In genomic region chr5:177307544-177308363, GRCh38 we compare ENCODE assay signal across 16 cellular contexts. TPM values are rescaled to one million over a fixed set of nuclear protein-coding genes. Genes with fewer than 3 reads are reported as not detected.
DNase-seq lines count a peak whose midpoint lies in the region; ATAC-seq and TF ChIP-seq lines count a peak whose summit lies in the region.
"Had no signal": no experiment of that assay in that cellular context is flagged by ENCODE, and none has a peak within 500 bp of the region (broad histone marks: within the 10 kb centered on the region; RNA-seq: fewer than 3 reads in every experiment).

No MANE protein-coding gene starts in this region.

- no peaks in the 10 kb centered on the region for H3K27me3 ChIP-seq in DOHH2 (ENCODE audit: control insufficient read depth, low read length)
- no peaks in the 10 kb centered on the region for H3K27me3 ChIP-seq in gastrocnemius medialis
- no peaks in the 10 kb centered on the region for H3K27me3 ChIP-seq in BE2C

- in situ Hi-C loops in gastrocnemius medialis (cut with MboI; ENCODE audit: low sequenced_read_pairs in 4 of 4) = loop anchor here in 1 of 4 donors (10.0 kb wide), 1 partner anchor 183 kb away; no protein-coding TSS in a partner anchor

- no peak for TF ChIP-seq CTCF in DOHH2 (IDR thresholded peaks at IDR 0.05; ENCODE audit: low read depth, low read length, poor library complexity, severe bottlenecking)
- TF ChIP-seq CTCF in gastrocnemius medialis (IDR thresholded peaks at IDR 0.05 in 4 of 5, conservative IDR thresholded peaks at IDR 0.05 in 1 of 5) = no peak
- no peak for TF ChIP-seq CTCF in BE2C (IDR thresholded peaks at IDR 0.05; ENCODE audit: low read depth, low read length)

- H3K36me3 ChIP-seq in DOHH2 (ENCODE audit: control insufficient read depth, low read length) = peaks cover 83% of the 10 kb centered on the region
- peaks cover 0 to 22% of the 10 kb centered on the region in 2 donors for H3K36me3 ChIP-seq in gastrocnemius medialis
- peaks cover 32% of the 10 kb centered on the region for H3K36me3 ChIP-seq in BE2C

- H3K36me3 Mint-ChIP-seq in effector memory CD8-positive, alpha-beta T cell (ENCODE audit: insufficient read depth) = peaks cover 53% of the 10 kb centered on the region

- peak overlapping the region; percentile 13 to 34 for H3K4me3 Mint-ChIP-seq in effector memory CD8-positive, alpha-beta T cell
- H3K4me3 Mint-ChIP-seq: activated CD4-positive, alpha-beta T cell treated with anti-CD3 and anti-CD28 coated beads for 36 hours; nephron progenitor cell had no signal

- H3K79me2 ChIP-seq in DOHH2 (ENCODE audit: control insufficient read depth, low read length) = peaks cover 68% of the 10 kb centered on the region

- peak overlapping the region; percentile 34 for H3K4me2 ChIP-seq in DOHH2 (ENCODE audit: low read length)

- peaks cover 48 to 59% of the 10 kb centered on the region in 2 donors for H3K4me1 Mint-ChIP-seq in effector memory CD8-positive, alpha-beta T cell (ENCODE audit: low read depth in 2 of 2)

- H3F3A ChIP-seq in DOHH2 (ENCODE audit: control insufficient read depth, insufficient read depth) = peaks cover 16% of the 10 kb centered on the region

- peak overlapping the region; percentile 25 for H3K4me3 ChIP-seq in DOHH2 (ENCODE audit: low read length)
- no peak overlapping the region for H3K4me3 ChIP-seq in gastrocnemius medialis
- no peak overlapping the region for H3K4me3 ChIP-seq in BE2C (ENCODE audit: low read depth, low read length)
- H3K4me3 ChIP-seq: GM23248 had no signal

- no peaks in the 10 kb centered on the region for H3K27me3 Mint-ChIP-seq in effector memory CD8-positive, alpha-beta T cell
- H3K27me3 Mint-ChIP-seq: activated CD4-positive, alpha-beta T cell treated with anti-CD3 and anti-CD28 coated beads for 36 hours had no signal

- TF ChIP-seq POLR2A in gastrocnemius medialis (IDR thresholded peaks at IDR 0.05) = no peak

- H3K4me1 ChIP-seq in DOHH2 (ENCODE audit: control insufficient read depth, low read length) = peaks cover 64% of the 10 kb centered on the region
- peaks cover 35 to 45% of the 10 kb centered on the region in 2 donors for H3K4me1 ChIP-seq in gastrocnemius medialis
- peaks cover 6% of the 10 kb centered on the region; the same call in 1 of the 2 replicates for H3K4me1 ChIP-seq in BE2C

- no peaks in the 10 kb centered on the region for H3K9me2 ChIP-seq in DOHH2 (replicated peaks; ENCODE audit: control insufficient read depth, low read length)

- intact Hi-C loops in gastrocnemius medialis (cut with DNase I; ENCODE audit: low total_unique reads) = no loop called here

- no peaks in the 10 kb centered on the region for H3K9me3 ChIP-seq in DOHH2 (ENCODE audit: control insufficient read depth, insufficient read depth, low read length)
- H3K9me3 ChIP-seq in gastrocnemius medialis = no peaks in the 10 kb centered on the region
- no peaks in the 10 kb centered on the region for H3K9me3 ChIP-seq in BE2C

- H3K27ac ChIP-seq in DOHH2 (ENCODE audit: low read depth, low read length) (peak overlapping the region; percentile 43), gastrocnemius medialis (peak overlapping the region; percentile 63 to 79 (median 76))
- H3K27ac ChIP-seq: GM23248 had no signal

- H3K27ac Mint-ChIP-seq in effector memory CD8-positive, alpha-beta T cell = peak overlapping the region in 1 of 2 donors; percentile 20

- ATAC-seq in effector memory CD8-positive, alpha-beta T cell (replicated peaks) = no peak
- no peak for ATAC-seq in gastrocnemius medialis
- ATAC-seq: activated CD4-positive, alpha-beta T cell treated with anti-CD3 and anti-CD28 coated beads for 36 hours had no signal

- DNase-seq in NOMO-1 (lab: John Stamatoyannopoulos, UW; ENCODE audit: unreplicated experiment in 2 of 2) (peak; percentile 30 to 48), gastrocnemius medialis (no peak), SKM-1 treated with dmso at 0.1 percent for 144 hours (lab: John Stamatoyannopoulos, UW; ENCODE audit: unreplicated experiment) (no peak), NCI-H1436 (lab: John Stamatoyannopoulos, UW) (no peak), BE2C (no peak)
- DNase-seq in effector memory CD8-positive, alpha-beta T cell = no peak
- no peak for DNase-seq in activated CD4-positive, alpha-beta T cell treated with anti-CD3 and anti-CD28 coated beads for 1 hour
- DNase-seq: activated CD4-positive, alpha-beta T cell treated with anti-CD3 and anti-CD28 coated beads for 36 hours; activated CD8-positive, alpha-beta memory T cell treated with anti-CD3 and anti-CD28 coated beads, Interleukin-2, amount 50 U/mL, for 4 hours; activated naive CD4-positive, alpha-beta T cell; erythroblast; mammary epithelial cell; NCI-H1694; nephron progenitor cell had no signal

- peaks cover 21% of the 10 kb centered on the region for H4K20me1 ChIP-seq in DOHH2 (ENCODE audit: control insufficient read depth, insufficient read depth, low read depth, low read length)

- H3K9me3 Mint-ChIP-seq in effector memory CD8-positive, alpha-beta T cell = no peaks in the 10 kb centered on the region
- H3K9me3 Mint-ChIP-seq: nephron progenitor cell had no signal

RNA-seq across cellular contexts. Expression of gene MXD3, which starts 3.9 kb away (rescaled TPM):
- total RNA-seq in gastrocnemius medialis = 1 to 10 TPM in 3 of 4 donors, under 1 TPM in 1; 0.90 to 7.8 (median 3.5) TPM
- polyA plus RNA-seq in BE2C (2012; ENCODE audit: insufficient read depth, insufficient read length, low read depth) = 10.6 TPM

RNA-seq across cellular contexts. Expression of gene PRELID1, which starts 4.2 kb away (rescaled TPM):
- 10 to 100 TPM; 13.4 to 45.8 (median 28.2) TPM for total RNA-seq in gastrocnemius medialis
- 514 TPM for polyA plus RNA-seq in BE2C (2012; ENCODE audit: insufficient read depth, insufficient read length, low read depth)

RNA-seq across cellular contexts. Expression of gene RAB24, which starts 4.2 kb away (rescaled TPM):
- 10 to 100 TPM; 11.4 to 22.8 (median 14.5) TPM for total RNA-seq in gastrocnemius medialis
- polyA plus RNA-seq in BE2C (2012; ENCODE audit: insufficient read depth, insufficient read length, low read depth) = 68.6 TPM

RNA-seq across cellular contexts. Expression of gene LMAN2, which starts 43.7 kb away (rescaled TPM):
- 100 to 1,000 TPM in 1 of 4 donors, 10 to 100 TPM in 3; 70.2 to 109 (median 86.6) TPM for total RNA-seq in gastrocnemius medialis
- polyA plus RNA-seq in BE2C (2012; ENCODE audit: insufficient read depth, insufficient read length, low read depth) = 463 TPM

RNA-seq across cellular contexts. Expression of gene RGS14, which starts 50.0 kb away (rescaled TPM):
- 10 to 100 TPM in 1 of 4 donors, 1 to 10 TPM in 3; 1.6 to 25.9 (median 5.0) TPM for total RNA-seq in gastrocnemius medialis
- 11.1 TPM for polyA plus RNA-seq in BE2C (2012; ENCODE audit: insufficient read depth, insufficient read length, low read depth)

Comparison
In these comparisons a context has a peak if more than half of its experiments do, and no peak if none do; other contexts are left out.
1. DNase-seq: peak in NOMO-1 (2 of 2); none in effector memory CD8-positive, alpha-beta T cell (0 of 3), gastrocnemius medialis (0 of 2), SKM-1 treated with dmso at 0.1 percent for 144 hours (single experiment), NCI-H1436 (single experiment), BE2C (single experiment) and activated CD4-positive, alpha-beta T cell treated with anti-CD3 and anti-CD28 coated beads for 1 hour (single experiment).